ENCODE assay signal across 23 cellular contexts in the genomic region with DNA sequence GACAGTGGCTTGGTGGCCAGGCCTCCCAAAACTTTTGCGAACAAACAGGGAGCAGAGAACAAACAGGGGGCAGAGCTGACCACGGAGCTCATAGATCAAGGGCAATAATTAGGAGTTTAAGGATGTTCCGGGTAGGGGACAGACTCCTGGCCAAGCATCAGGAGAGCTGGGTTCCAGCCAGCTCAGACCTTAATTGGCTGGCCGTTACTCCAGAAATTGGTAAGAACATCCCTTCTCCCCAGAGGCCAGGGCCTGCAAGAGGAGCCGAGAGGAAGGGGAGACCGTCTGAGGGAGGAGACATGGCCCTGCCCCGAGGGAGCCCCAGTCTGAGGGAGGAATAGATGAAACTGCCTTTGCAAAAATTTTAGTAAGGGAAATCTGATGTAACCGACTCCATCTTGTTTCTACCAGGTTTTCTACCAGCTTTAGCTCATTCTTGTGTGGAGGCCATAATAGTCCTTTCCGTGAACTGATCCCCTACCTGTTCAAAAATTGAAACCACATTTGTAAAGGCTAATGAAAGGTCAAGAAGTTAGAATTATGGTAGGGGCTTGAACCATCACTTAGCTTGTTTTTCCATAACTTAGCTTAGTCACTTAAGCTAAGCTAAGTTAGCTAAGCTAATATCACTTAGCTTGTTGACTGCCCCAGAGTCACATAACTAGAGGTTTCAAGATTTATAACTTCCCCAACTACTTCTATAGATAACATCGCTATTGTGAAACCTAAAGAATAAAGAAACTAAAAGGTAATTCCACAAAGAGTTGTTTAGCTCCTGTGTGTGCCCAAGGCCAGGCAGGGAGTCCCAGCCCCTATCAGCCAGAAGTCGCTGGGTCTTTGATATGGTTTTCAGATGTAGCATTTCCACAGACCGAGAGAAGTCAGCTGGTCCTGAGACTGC.
DNase-seq lines count a peak whose midpoint lies in the region; ATAC-seq, FAIRE-seq and TF ChIP-seq lines count a peak whose summit lies in the region.
"Had no signal": no experiment of that assay in that cellular context is flagged by ENCODE, and none has a peak within 500 bp of the region (broad histone marks: within the 10 kb centered on the region; RNA-seq: fewer than 3 reads in every experiment).

No MANE protein-coding gene starts in this region.

- H3K36me3 Mint-ChIP-seq in MCF 10A (ENCODE audit: insufficient read depth, unreplicated experiment): no peaks in the 10 kb centered on the region

- H3F3A ChIP-seq in PC-9 (ENCODE audit: insufficient read depth, low read depth): peaks cover 7% of the 10 kb centered on the region; the same call in 1 of the 2 replicates

- H3K4me3 Mint-ChIP-seq in MCF 10A (ENCODE audit: unreplicated experiment): no peak overlapping the region
- H3K4me3 Mint-ChIP-seq: HFFc6 had no signal

- H2AFZ ChIP-seq in PC-9: no peak overlapping the region
- H2AFZ ChIP-seq: parathyroid adenoma had no signal

- H3K36me3 ChIP-seq in PC-9 (ENCODE audit: low read depth) (no peaks in the 10 kb centered on the region), kidney (ENCODE audit: control insufficient read depth in 1 of 2, insufficient read depth in 2 of 2, low read length in 2 of 2) (no peaks in the 10 kb centered on the region), spleen (no peaks in the 10 kb centered on the region), A673 (ENCODE audit: insufficient read depth, low read length, poor library complexity, severe bottlenecking) (no peaks in the 10 kb centered on the region)
- H3K36me3 ChIP-seq: Peyer's patch had no signal

- DNase-seq in Jurkat, Clone E6-1 (ENCODE audit: low read depth, low spot score): peak; percentile 23
- DNase-seq in PC-9: peak in 1 of 2 experiments; percentile 66
- DNase-seq in kidney: peak; percentile 83
- peak; percentile 38 for DNase-seq in spleen
- no peak for DNase-seq in A673 (ENCODE audit: low spot score)
- DNase-seq in MCF 10A (ENCODE audit: unreplicated experiment): no peak
- DNase-seq: activated CD4-positive, CD25-positive, alpha-beta regulatory T cell; activated CD8-positive, alpha-beta memory T cell treated with anti-CD3 and anti-CD28 coated beads, Interleukin-2, amount 50 U/mL, for 4 hours; activated naive CD4-positive, alpha-beta T cell treated with Interleukin-2 at 50 U/mL for 16 hours; AML-193; DMS 273 treated with DMSO at 0.1 percent for 48 hours; HFFc6; NCI-H1930; stimulated activated CD4-positive, alpha-beta T cell treated with anti-CD3 and anti-CD28 coated beads, Interleukin-12 subunit alpha, Interleukin-12 subunit beta, amount 100 ng/mL, for 4 hours had no signal

- H3K27me3 Mint-ChIP-seq in MCF 10A (ENCODE audit: insufficient read depth, unreplicated experiment): no peaks in the 10 kb centered on the region

- TF ChIP-seq POLR2A in spleen (IDR thresholded peaks at IDR 0.05): no peak

- H3K9me3 ChIP-seq in PC-9 (ENCODE audit: insufficient read depth, low read depth) (no peaks in the 10 kb centered on the region; the same call in 1 of the 2 replicates), kidney (ENCODE audit: control insufficient read depth in 1 of 2, low read length in 2 of 2) (no peaks in the 10 kb centered on the region), spleen (no peaks in the 10 kb centered on the region), A673 (ENCODE audit: low read depth, low read length, poor library complexity, severe bottlenecking) (no peaks in the 10 kb centered on the region)
- H3K9me3 ChIP-seq: Peyer's patch had no signal

- H3K9me3 Mint-ChIP-seq in MCF 10A (ENCODE audit: unreplicated experiment): no peaks in the 10 kb centered on the region
- H3K9me3 Mint-ChIP-seq: HFFc6 had no signal

- no peaks in the 10 kb centered on the region for H3K79me2 ChIP-seq in PC-9 (ENCODE audit: low read depth)
- H3K79me2 ChIP-seq: parathyroid adenoma had no signal

- ATAC-seq in activated CD4-positive, CD25-positive, alpha-beta regulatory T cell treated with anti-CD3 and anti-CD28 coated beads, Interleukin-2, amount 50 U/mL, for 24 hours: no peak
- ATAC-seq in GM19463 (IDR thresholded peaks at IDR 0.05; ENCODE audit: unreplicated experiment): no peak

- H3K9ac ChIP-seq in kidney (ENCODE audit: low read length in 2 of 2): no peak overlapping the region
- H3K9ac ChIP-seq: KMS-11, parathyroid adenoma had no signal

- peak overlapping the region; percentile 20 for H3K27ac ChIP-seq in PC-9
- no peak overlapping the region for H3K27ac ChIP-seq in kidney (ENCODE audit: low read depth in 2 of 2, low read length in 2 of 2)
- H3K27ac ChIP-seq in spleen: peak overlapping the region in 1 of 8 donors; percentile 4
- no peak overlapping the region for H3K27ac ChIP-seq in A673 (ENCODE audit: low read depth, low read length, poor library complexity, severe bottlenecking)
- H3K27ac ChIP-seq: HL-60, KMS-11, parathyroid adenoma, Peyer's patch had no signal

- intact Hi-C loops in PC-9 (cut with micrococcal nuclease; ENCODE audit: unreplicated experiment) (no loop called here), kidney (cut with DNase I) (no loop called here), spleen (cut with DNase I; ENCODE audit: low total_unique reads) (no loop called here), A673 (cut with micrococcal nuclease; ENCODE audit: unreplicated experiment) (no loop called here), MCF 10A (cut with micrococcal nuclease) (no loop called here)

- H3K9me2 ChIP-seq in PC-9 (ENCODE audit: insufficient read depth): no peaks in the 10 kb centered on the region

- H3K4me1 Mint-ChIP-seq in MCF 10A (ENCODE audit: insufficient read depth, unreplicated experiment): peaks cover 6% of the 10 kb centered on the region

- H3K27ac Mint-ChIP-seq in MCF 10A (ENCODE audit: low read depth, unreplicated experiment): no peak overlapping the region
- H3K27ac Mint-ChIP-seq: HFFc6 had no signal

- H3K4me2 ChIP-seq in PC-9: peak overlapping the region; percentile 18; the same call in 1 of the 2 replicates
- H3K4me2 ChIP-seq: KMS-11 had no signal

- H3K4me3 ChIP-seq in Jurkat, Clone E6-1 (ENCODE audit: low read length): no peak overlapping the region
- H3K4me3 ChIP-seq in PC-9: no peak overlapping the region
- no peak overlapping the region for H3K4me3 ChIP-seq in kidney (ENCODE audit: low read length in 2 of 2)
- H3K4me3 ChIP-seq in spleen: no peak overlapping the region
- no peak overlapping the region for H3K4me3 ChIP-seq in A673 (ENCODE audit: low read depth, low read length, poor library complexity, severe bottlenecking)
- H3K4me3 ChIP-seq: coronary artery, Peyer's patch had no signal

- H3K4me1 ChIP-seq in PC-9 (replicated peaks; ENCODE audit: insufficient read depth): peaks cover 21% of the 10 kb centered on the region
- peaks cover 0 to 5% of the 10 kb centered on the region in 2 donors for H3K4me1 ChIP-seq in kidney (ENCODE audit: control insufficient read depth in 1 of 2, insufficient read depth in 1 of 2, low read depth in 1 of 2, low read length in 2 of 2)
- no peaks in the 10 kb centered on the region for H3K4me1 ChIP-seq in spleen
- H3K4me1 ChIP-seq in A673 (ENCODE audit: insufficient read depth, low read length, poor library complexity, severe bottlenecking): peaks cover 10% of the 10 kb centered on the region
- H3K4me1 ChIP-seq: Peyer's patch had no signal

- no TSS peak for BruUV-seq in PC-9 (replicated peaks; lab: Mats Ljungman, UMichigan)
- BruUV-seq in A673 (replicated peaks; lab: Mats Ljungman, UMichigan): no TSS peak
- BruUV-seq in MCF 10A (replicated peaks; lab: Mats Ljungman, UMichigan): no TSS peak

- no peak for TF ChIP-seq CTCF in PC-9 (conservative IDR thresholded peaks at IDR 0.05)
- TF ChIP-seq CTCF in kidney (IDR thresholded peaks at IDR 0.05; ENCODE audit: borderline replicate concordance, extremely low read depth, insufficient read depth): no peak
- TF ChIP-seq CTCF in spleen (IDR thresholded peaks at IDR 0.05 in 8 of 11, conservative IDR thresholded peaks at IDR 0.05 in 3 of 11): no peak
- no peak for TF ChIP-seq CTCF in A673 (conservative IDR thresholded peaks at IDR 0.05; ENCODE audit: low read depth, low read length)
- TF ChIP-seq CTCF in MCF 10A (IDR thresholded peaks at IDR 0.05; ENCODE audit: unreplicated experiment): no peak

- H4K20me1 ChIP-seq in PC-9 (ENCODE audit: insufficient read depth): no peaks in the 10 kb centered on the region

- 68 to 76% (median 73%) methylated on average over 12 of the region's 12 CpGs for WGBS in spleen, 5 donors

- POLR2A ChIA-PET in PC-9 (lab: Charles Lee; ENCODE audit: unreplicated experiment): no interaction called here
- POLR2A ChIA-PET in A673 (lab: Charles Lee; ENCODE audit: low non-redundant PET): no interaction called here
- POLR2A ChIA-PET in MCF 10A (lab: Yijun Ruan, JAX): interaction anchor here (0.6 to 1.2 kb wide), 4 partner anchors 11 to 318 kb away, joined by 3 to 5 read pairs (median 3); no protein-coding TSS in a partner anchor

- FAIRE-seq in kidney (lab: Jason Lieb, UNC): no peak
- FAIRE-seq: astrocyte, GM18507 had no signal

- CTCF ChIA-PET in PC-9 (lab: Charles Lee): no interaction called here
- CTCF ChIA-PET in A673 (lab: Charles Lee): no interaction called here
- CTCF ChIA-PET in MCF 10A (lab: Yijun Ruan, JAX): interaction anchor here (0.6 to 1.0 kb wide), 2 partner anchors 97 to 128 kb away, joined by 3 read pairs; no protein-coding TSS in a partner anchor

- H3K27me3 ChIP-seq in PC-9 (ENCODE audit: insufficient read depth, low read depth): no peaks in the 10 kb centered on the region
- H3K27me3 ChIP-seq in spleen (replicated peaks in 1 of 7): peaks cover 0 to 3% (median 0%) of the 10 kb centered on the region in 7 donors
- H3K27me3 ChIP-seq in A673 (replicated peaks; ENCODE audit: insufficient read depth, low read depth, low read length, poor library complexity): no peaks in the 10 kb centered on the region
- H3K27me3 ChIP-seq: Peyer's patch had no signal

Comparison
In these comparisons a context has a peak if more than half of its experiments do, and no peak if none do; other contexts are left out.
1. DNase-seq: peak in Jurkat, Clone E6-1 (single experiment), kidney (single experiment) and spleen (single experiment); none in A673 (single experiment) and MCF 10A (single experiment).